11 cellular contexts compared by ENCODE assay signal in the genomic region with DNA sequence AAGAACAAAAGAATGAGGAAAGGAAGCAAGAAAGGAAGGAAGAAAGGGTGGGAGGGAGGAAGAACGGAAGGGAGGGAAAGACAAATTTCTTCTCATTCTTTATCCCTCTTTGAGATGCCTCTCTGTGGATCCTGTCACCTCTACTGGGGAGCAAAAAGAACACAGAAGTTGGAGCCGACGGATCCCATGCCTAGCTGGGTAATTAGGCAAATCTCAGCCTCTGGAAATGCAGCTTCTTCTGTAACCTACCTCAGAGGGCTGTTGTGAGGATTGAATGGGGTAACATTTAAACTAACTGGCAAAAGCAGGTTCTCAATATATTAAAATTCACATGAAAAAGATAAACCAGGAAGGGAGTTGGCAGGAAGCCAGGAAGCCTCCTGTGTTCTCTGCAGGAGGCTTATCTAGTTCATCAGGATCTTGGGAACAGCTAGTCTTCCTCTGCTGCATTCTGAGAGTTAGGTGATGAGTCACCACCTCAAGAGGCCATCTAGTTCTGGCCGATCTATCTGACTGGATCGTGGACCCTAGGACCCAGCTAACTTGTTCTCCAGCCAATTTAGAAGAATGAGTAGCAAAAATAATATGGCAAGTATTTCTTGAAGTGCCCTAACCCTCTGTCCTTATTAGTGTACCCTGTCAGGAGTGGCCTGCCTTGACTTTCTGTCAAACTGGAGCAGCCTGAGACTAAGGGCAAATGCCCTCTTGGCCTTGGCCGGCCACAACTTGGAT. TPM values are rescaled to one million over a fixed set of nuclear protein-coding genes. Genes with fewer than 3 reads are reported as not detected.
DNase-seq lines count a peak whose midpoint lies in the region; ATAC-seq and TF ChIP-seq lines count a peak whose summit lies in the region.
"Had no signal": no experiment of that assay in that cellular context is flagged by ENCODE, and none has a peak within 500 bp of the region (broad histone marks: within the 10 kb centered on the region; RNA-seq: fewer than 3 reads in every experiment).

No MANE protein-coding gene starts in this region.

- no peak for ATAC-seq in GM18868 (IDR thresholded peaks at IDR 0.05; ENCODE audit: unreplicated experiment)

- H3K27ac Mint-ChIP-seq in MCF 10A (ENCODE audit: low read depth, unreplicated experiment) = no peak overlapping the region

- no peaks in the 10 kb centered on the region for H3K27me3 Mint-ChIP-seq in MCF 10A (ENCODE audit: insufficient read depth, unreplicated experiment)

- H3K36me3 Mint-ChIP-seq in MCF 10A (ENCODE audit: insufficient read depth, unreplicated experiment) = no peaks in the 10 kb centered on the region
- H3K36me3 Mint-ChIP-seq: brain had no signal

- intact Hi-C loops in MCF 10A (cut with micrococcal nuclease) = no loop called here

- no TSS peak for BruUV-seq in MCF 10A (replicated peaks; lab: Mats Ljungman, UMichigan)

- H3K9me3 Mint-ChIP-seq in MCF 10A (ENCODE audit: unreplicated experiment) = no peaks in the 10 kb centered on the region

- DNase-seq in ELF-1 (ENCODE audit: low read depth, low spot score) = peak; percentile 32
- DNase-seq in NCI-H146 treated with DMSO at 0.1 percent for 48 hours (lab: John Stamatoyannopoulos, UW; ENCODE audit: unreplicated experiment) = peak; percentile 44
- peak; percentile 77 for DNase-seq in MCF 10A (ENCODE audit: unreplicated experiment)
- peak; percentile 53 for DNase-seq in mucosa of gallbladder (ENCODE audit: low spot score)
- no peak for DNase-seq in RPMI8226
- DNase-seq in mesenteric fat pad (ENCODE audit: low spot score) = no peak
- DNase-seq in stimulated activated CD4-positive, alpha-beta T cell treated with anti-CD3 and anti-CD28 coated beads, Interleukin-4, amount 100 ng/mL, for 1 hour = no peak
- DNase-seq: KG1, T-helper 9 cell had no signal

- no peak overlapping the region for H3K4me3 Mint-ChIP-seq in MCF 10A (ENCODE audit: unreplicated experiment)
- H3K4me3 Mint-ChIP-seq: brain had no signal

- POLR2A ChIA-PET in MCF 10A (lab: Yijun Ruan, JAX) = interaction anchor here (0.6 to 1.0 kb wide), 4 partner anchors 12 to 241 kb away, joined by 3 to 8 read pairs (median 4); a partner anchor contains a TSS

- CTCF ChIA-PET in MCF 10A (lab: Yijun Ruan, JAX) = interaction anchor here (0.6 to 1.0 kb wide), 2 partner anchors 17 to 313 kb away, joined by 3 to 4 read pairs; no protein-coding TSS in a partner anchor

- H3K4me1 Mint-ChIP-seq in MCF 10A (ENCODE audit: insufficient read depth, unreplicated experiment) = peaks cover 19% of the 10 kb centered on the region

- TF ChIP-seq CTCF in MCF 10A (IDR thresholded peaks at IDR 0.05; ENCODE audit: unreplicated experiment) = no peak

RNA-seq across cellular contexts. Expression of a gene that starts 15.2 kb away (rescaled TPM):
- total RNA-seq in MCF 10A (2022) (not detected in 2 replicates), mucosa of gallbladder (13.3 TPM), mesenteric fat pad (not detected)

Comparison
In these comparisons a context has a peak if more than half of its experiments do, and no peak if none do; other contexts are left out.
1. DNase-seq: peak in ELF-1 (single experiment), NCI-H146 treated with DMSO at 0.1 percent for 48 hours (single experiment), MCF 10A (single experiment) and mucosa of gallbladder (single experiment); none in RPMI8226 (single experiment), mesenteric fat pad (single experiment) and stimulated activated CD4-positive, alpha-beta T cell treated with anti-CD3 and anti-CD28 coated beads, Interleukin-4, amount 100 ng/mL, for 1 hour (single experiment).
2. RNA of a gene that starts 15.2 kb away (total RNA-seq): 13.3 TPM in mucosa of gallbladder (single experiment); not detected in MCF 10A and not detected in mesenteric fat pad (single experiment); every median in the first group is over 10 times any median in the second.